Comparison of ENCODE assay signal across 8 cellular contexts in the genomic region with DNA sequence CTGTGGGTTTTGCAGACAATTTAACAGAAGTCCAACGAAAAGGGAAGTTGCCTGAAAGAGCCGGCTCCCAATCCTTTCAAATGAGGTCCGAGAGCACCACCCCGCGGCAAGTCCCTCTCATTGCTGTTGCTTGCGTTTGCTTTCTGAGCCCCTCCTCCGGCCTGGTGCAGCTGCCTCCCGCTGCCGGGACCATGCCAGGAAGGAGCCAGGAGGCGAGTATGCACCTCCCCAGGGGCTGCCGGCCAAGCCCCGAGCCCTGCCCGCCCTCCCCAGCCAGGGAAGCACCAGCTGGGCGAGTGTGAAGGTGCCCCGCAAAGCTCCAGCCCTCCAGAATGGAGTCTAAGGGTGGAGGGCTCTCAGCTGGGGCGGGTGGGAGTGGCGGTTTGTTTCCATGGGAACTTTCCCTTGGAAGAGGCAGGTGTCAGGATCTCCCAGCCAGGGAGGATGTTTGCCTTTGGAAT. TPM values are rescaled to one million over a fixed set of nuclear protein-coding genes. Genes with fewer than 3 reads are reported as not detected.
DNase-seq lines count a peak whose midpoint lies in the region; ATAC-seq and TF ChIP-seq lines count a peak whose summit lies in the region.

No MANE protein-coding gene starts in this region.

- intact Hi-C loops in prostate gland (cut with DNase I), result loop anchor here (5.0 kb wide), 1 partner anchor 1683 kb away; no protein-coding TSS in a partner anchor

- H3K27ac ChIP-seq in Peyer's patch, result no peak overlapping the region
- no peak overlapping the region for H3K27ac ChIP-seq in cardiac muscle cell
- H3K27ac ChIP-seq in prostate gland, result no peak overlapping the region

- WGBS in prostate gland, result 3% methylated on average over 15 of the region's 17 CpGs

- H3K36me3 ChIP-seq in Peyer's patch (no peaks in the 10 kb centered on the region), cardiac muscle cell (no peaks in the 10 kb centered on the region), prostate gland (no peaks in the 10 kb centered on the region)

- ATAC-seq in GM21515 (IDR thresholded peaks at IDR 0.05; ENCODE audit: unreplicated experiment), result peak; percentile 87

- TF ChIP-seq POLR2A in Peyer's patch (IDR thresholded peaks at IDR 0.05) (no peak), prostate gland (IDR thresholded peaks at IDR 0.05) (no peak)

- TF ChIP-seq CTCF in Peyer's patch (IDR thresholded peaks at IDR 0.05) (peak in 4 of 6 experiments; percentile 40 to 63 (median 52)), cardiac muscle cell (IDR thresholded peaks at IDR 0.05; ENCODE audit: low read depth, low read length) (peak; percentile 85), prostate gland (IDR thresholded peaks at IDR 0.05) (peak; percentile 39 to 75 (median 69))

- H3K4me3 ChIP-seq in Peyer's patch, result no peak overlapping the region
- H3K4me3 ChIP-seq in cardiac muscle cell, result no peak overlapping the region
- H3K4me3 ChIP-seq in prostate gland, result no peak overlapping the region

- peaks cover 0 to 3% (median 0%) of the 10 kb centered on the region in 4 donors for H3K4me1 ChIP-seq in Peyer's patch
- H3K4me1 ChIP-seq in cardiac muscle cell (ENCODE audit: low read depth), result no peaks in the 10 kb centered on the region
- H3K4me1 ChIP-seq in prostate gland (replicated peaks), result no peaks in the 10 kb centered on the region

- no peaks in the 10 kb centered on the region for H3K9me3 ChIP-seq in Peyer's patch
- H3K9me3 ChIP-seq in cardiac muscle cell (ENCODE audit: low read depth), result no peaks in the 10 kb centered on the region
- no peaks in the 10 kb centered on the region for H3K9me3 ChIP-seq in prostate gland

- DNase-seq in DMS 273 (lab: John Stamatoyannopoulos, UW; ENCODE audit: unreplicated experiment) (peak; percentile 87), LoVo (ENCODE audit: low spot score) (peak; percentile 60), Peyer's patch (peak; percentile 46 to 77 (median 73)), cardiac muscle cell (ENCODE audit: low read depth in 1 of 2, low spot score in 1 of 2) (peak; percentile 88), prostate gland (ENCODE audit: low spot score) (peak; percentile 72), cortex of kidney (lab: John Stamatoyannopoulos, UW) (no peak)
- DNase-seq in activated naive CD4-positive, alpha-beta T cell treated with Interleukin-2 at 50 U/mL for 16 hours, result peak; percentile 42

- H3K27me3 ChIP-seq in Peyer's patch, result no peaks in the 10 kb centered on the region
- H3K27me3 ChIP-seq in cardiac muscle cell, result no peaks in the 10 kb centered on the region
- no peaks in the 10 kb centered on the region for H3K27me3 ChIP-seq in prostate gland (replicated peaks; ENCODE audit: insufficient read depth)

RNA-seq across cellular contexts. Expression of a gene that starts 25.8 kb away (rescaled TPM):
- total RNA-seq in Peyer's patch, result 10 to 100 TPM; 34.3 to 87.5 (median 48.5) TPM
- total RNA-seq in cardiac muscle cell, result 40.5 and 43.5 TPM in 2 replicates
- polyA plus RNA-seq in cardiac muscle cell, result 37.3 and 45.0 TPM in 2 replicates
- total RNA-seq in prostate gland, result 10 to 100 TPM; 37.0 to 55.2 TPM
